ENCODE assay signal across 1 cellular context in genomic region chr4:57243071-57243470, GRCh38.
TF ChIP-seq lines count a peak whose summit lies in the region.

No MANE protein-coding gene starts in this region.

TF ChIP-seq in GM23338, 12 proteins besides CTCF, POLR2A, EP300 and RAD21 (continued from another document):
- TF ChIP-seq ZNF462 (CRISPR knock-in tag; IDR thresholded peaks at IDR 0.05) = no peak
- no peak for TF ChIP-seq STAT1 (IDR thresholded peaks at IDR 0.05; ENCODE audit: unreplicated experiment)
- TF ChIP-seq EZH2phosphoT487 (IDR thresholded peaks at IDR 0.05; ENCODE audit: unreplicated experiment) = no peak
- TF ChIP-seq EZH2 (IDR thresholded peaks at IDR 0.05; ENCODE audit: low read depth, unreplicated experiment) = no peak
TF ChIP-seq in GM23338: peak in this region for 0.
